ENCODE assay signal across 32 cellular contexts in genomic region chr5:159402871-159403270, GRCh38.
"Had no signal": no experiment of that assay in that cellular context is flagged by ENCODE, and none has a peak within 500 bp of the region (broad histone marks: within the 10 kb centered on the region; RNA-seq: fewer than 3 reads in every experiment).

No MANE protein-coding gene starts in this region.

- H3K4me1 ChIP-seq: pancreas, prostate gland, right lobe of liver, sigmoid colon, testis, transverse colon, upper lobe of right lung, uterus had no signal

- H3K27me3 Mint-ChIP-seq: stimulated activated memory B cell treated with anti-CD40 and anti-IgM and Interleukin-4, amounts not matched to agents 10 μg/mL and 1 μg/mL and 100 μg/mL, for 72 hours had no signal

- H3K4me1 Mint-ChIP-seq: neural crest cell had no signal

- H3K27me3 ChIP-seq: pancreas, right lobe of liver, sigmoid colon, spleen, testis, transverse colon, upper lobe of right lung, uterus had no signal

- H3K27ac ChIP-seq: neutrophil, pancreas, prostate gland, right lobe of liver, sigmoid colon, skin epidermis, spleen, suprapubic skin, testis, tibial artery, transverse colon, upper lobe of right lung, uterus had no signal

- H3K36me3 Mint-ChIP-seq: natural killer cell treated with Interleukin-12 subunit alpha and Interleukin-12 subunit beta and Interleukin-15 and Interleukin-18, amount 100 ng/mL, for 72 hours; stimulated activated memory B cell treated with anti-CD40 and anti-IgM and Interleukin-4, amounts not matched to agents 10 μg/mL and 1 μg/mL and 100 μg/mL, for 72 hours; type B pancreatic cell had no signal

- H3K27ac Mint-ChIP-seq: naive thymus-derived CD8-positive, alpha-beta T cell; nephron progenitor cell; stimulated activated memory B cell treated with anti-CD40 and anti-IgM and Interleukin-4, amounts not matched to agents 10 μg/mL and 1 μg/mL and 100 μg/mL, for 72 hours; stimulated activated naive CD8-positive, alpha-beta T cell treated with anti-CD3 and anti-CD28 coated beads, Interleukin-15, amount 100 ng/mL, for 72 hours; type B pancreatic cell had no signal

- H3K4me3 Mint-ChIP-seq: naive thymus-derived CD8-positive, alpha-beta T cell; natural killer cell treated with Interleukin-12 subunit alpha and Interleukin-12 subunit beta and Interleukin-15 and Interleukin-18, amount 100 ng/mL, for 72 hours; nephron progenitor cell; neural crest cell; stimulated activated memory B cell treated with anti-CD40 and anti-IgM and Interleukin-4, amounts not matched to agents 10 μg/mL and 1 μg/mL and 100 μg/mL, for 72 hours; stimulated activated naive CD8-positive, alpha-beta T cell treated with anti-CD3 and anti-CD28 coated beads, Interleukin-15, amount 100 ng/mL, for 72 hours; type B pancreatic cell had no signal

- DNase-seq: naive thymus-derived CD8-positive, alpha-beta T cell; nephron progenitor cell; nucleus accumbens; retina; right cardiac atrium; sigmoid colon; spleen; stimulated activated CD4-positive, alpha-beta T cell treated with anti-CD3 and anti-CD28 coated beads, Interleukin-12 subunit alpha, Interleukin-12 subunit beta, amount 100 ng/mL, for 4 hours; stimulated activated CD4-positive, alpha-beta T cell treated with anti-CD3 and anti-CD28 coated beads, Interleukin-1b, Interleukin-23, amount 100 ng/mL, for 48 hours; stimulated activated CD4-positive, alpha-beta T cell treated with anti-CD3 and anti-CD28 coated beads, Interleukin-4, amount 100 ng/mL, for 1 hour; stimulated activated CD4-positive, alpha-beta T cell treated with anti-CD3 and anti-CD28 coated beads, Interleukin-4, amount 100 ng/mL, for 4 hours; stimulated activated CD8-positive, alpha-beta memory T cell treated with anti-CD3 and anti-CD28 coated beads, Interleukin-4, amount 100 ng/mL, for 48 hours; stimulated activated naive CD4-positive, alpha-beta T cell; stimulated activated naive CD8-positive, alpha-beta T cell treated with anti-CD3 and anti-CD28 coated beads, Interleukin-15, amount 100 ng/mL, for 72 hours; stimulated activated naive CD8-positive, alpha-beta T cell treated with anti-CD3 and anti-CD28 coated beads, Interleukin-15, Interleukin-2, amounts not matched to agents 100 U/mL and 50 U/mL, for 24 hours; substantia nigra; testis; tibial artery; transverse colon; uterus had no signal

- H3K4me3 ChIP-seq: pancreas, prostate gland, right lobe of liver, sigmoid colon, skin epidermis, smooth muscle cell, spleen, suprapubic skin, testis, tibial artery, transverse colon, upper lobe of right lung, uterus had no signal

- H3K36me3 ChIP-seq: neutrophil, pancreas, prostate gland, right lobe of liver, sigmoid colon, spleen, suprapubic skin, tibial artery, transverse colon, upper lobe of right lung, uterus had no signal

- H3K4me2 ChIP-seq: smooth muscle cell had no signal

- H3K9me3 Mint-ChIP-seq: natural killer cell treated with Interleukin-12 subunit alpha and Interleukin-12 subunit beta and Interleukin-15 and Interleukin-18, amount 100 ng/mL, for 72 hours; nephron progenitor cell; neural crest cell; stimulated activated memory B cell treated with anti-CD40 and anti-IgM and Interleukin-4, amounts not matched to agents 10 μg/mL and 1 μg/mL and 100 μg/mL, for 72 hours; stimulated activated naive CD8-positive, alpha-beta T cell treated with anti-CD3 and anti-CD28 coated beads, Interleukin-15, amount 100 ng/mL, for 72 hours; type B pancreatic cell had no signal

- H3K9me3 ChIP-seq: neutrophil, pancreas, prostate gland, right lobe of liver, sigmoid colon, spleen, suprapubic skin, testis, tibial artery, transverse colon, upper lobe of right lung, uterus had no signal

- ATAC-seq: naive thymus-derived CD8-positive, alpha-beta T cell; natural killer cell treated with Interleukin-12 subunit alpha and Interleukin-12 subunit beta and Interleukin-15 and Interleukin-18, amount 100 ng/mL, for 72 hours; right cardiac atrium; stimulated activated memory B cell treated with anti-CD40 and anti-IgM and Interleukin-4, amounts not matched to agents 10 μg/mL and 1 μg/mL and 100 μg/mL, for 72 hours; stimulated activated naive CD8-positive, alpha-beta T cell treated with anti-CD3 and anti-CD28 coated beads, Interleukin-15, amount 100 ng/mL, for 72 hours; stimulated activated naive CD8-positive, alpha-beta T cell treated with anti-CD3 and anti-CD28 coated beads, Interleukin-15, Interleukin-2, amounts not matched to agents 100 U/mL and 50 U/mL, for 24 hours; upper lobe of right lung had no signal
